Comparison of ENCODE assay signal across 17 cellular contexts in the genomic region with DNA sequence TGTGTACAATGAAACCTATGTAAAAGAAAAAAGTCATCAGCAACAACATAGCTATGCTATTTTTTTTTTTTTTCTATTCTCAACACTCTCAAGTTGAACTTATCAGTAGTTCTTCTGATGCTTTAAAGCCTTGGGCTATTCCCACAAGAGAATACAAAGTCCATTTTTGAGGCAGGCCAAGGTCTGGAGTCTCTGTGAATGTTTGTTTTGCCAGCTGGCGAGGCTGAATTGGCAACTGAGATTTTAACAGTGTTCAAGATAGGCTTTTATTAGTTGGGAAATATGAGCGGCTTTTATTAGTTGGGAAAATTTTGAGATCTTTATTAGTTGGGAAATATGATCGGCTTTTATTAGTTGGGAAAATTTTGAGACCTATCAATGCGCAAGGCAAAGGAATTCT.
A peak's percentile ranks its signal among the peaks of the same experiment; 100 is the strongest.
DNase-seq lines count a peak whose midpoint lies in the region; ATAC-seq, FAIRE-seq and TF ChIP-seq lines count a peak whose summit lies in the region.
"Had no signal": no experiment of that assay in that cellular context is flagged by ENCODE, and none has a peak within 500 bp of the region (broad histone marks: within the 10 kb centered on the region; RNA-seq: fewer than 3 reads in every experiment).

No MANE protein-coding gene starts in this region.

- TF ChIP-seq EP300 in HepG2 (IDR thresholded peaks at IDR 0.05; ENCODE audit: low read depth in 2 of 2, low read length in 2 of 2) = no peak
- TF ChIP-seq EP300 in HepG2 (CRISPR knock-in tag; IDR thresholded peaks at IDR 0.05; ENCODE audit: borderline replicate concordance) = no peak
- no peak for TF ChIP-seq EP300 in esophagus muscularis mucosa (IDR thresholded peaks at IDR 0.05)

- no peak for ATAC-seq in HepG2
- ATAC-seq in left lobe of liver = peak; percentile 85
- no peak for ATAC-seq in HG03025 (IDR thresholded peaks at IDR 0.05; ENCODE audit: low FRiP score, unreplicated experiment)
- no peak for ATAC-seq in HG03280 (IDR thresholded peaks at IDR 0.05; ENCODE audit: unreplicated experiment)
- ATAC-seq: GM12878, GM23338 had no signal

- POLR2A ChIA-PET in HepG2 (lab: Yijun Ruan, JAX) = no interaction called here

- H3K4me1 ChIP-seq in liver (ENCODE audit: control insufficient read depth in 4 of 4, insufficient read depth in 4 of 4, low read length in 3 of 4) = peaks cover 0 to 5% (median 1%) of the 10 kb centered on the region in 4 donors
- no peaks in the 10 kb centered on the region for H3K4me1 ChIP-seq in HepG2 (ENCODE audit: insufficient read depth, low read length)
- no peaks in the 10 kb centered on the region for H3K4me1 ChIP-seq in small intestine (ENCODE audit: control insufficient read depth in 2 of 2, insufficient read depth in 1 of 2, low read depth in 1 of 2, low read length in 1 of 2)
- no peaks in the 10 kb centered on the region for H3K4me1 ChIP-seq in esophagus muscularis mucosa
- H3K4me1 ChIP-seq: BLaER1 treated with 17β-estradiol and CSF1 and Interleukin-3, amounts not matched to agents 10 nM and 100 nM had no signal

- H3K9ac ChIP-seq in liver (ENCODE audit: low read depth in 1 of 2, low read length in 2 of 2) = no peak overlapping the region
- H3K9ac ChIP-seq in HepG2 (ENCODE audit: insufficient read depth, low read depth, low read length) = no peak overlapping the region
- H3K9ac ChIP-seq: BLaER1 treated with 17β-estradiol and CSF1 and Interleukin-3, amounts not matched to agents 10 nM and 100 nM had no signal

- FAIRE-seq in HepG2 (lab: Jason Lieb, UNC) (no peak), small intestine (lab: Jason Lieb, UNC) (no peak)
- FAIRE-seq: GM12878, GM18507, HTR-8/SVneo had no signal

- no TSS peak for BruUV-seq in HepG2 (replicated peaks; lab: Mats Ljungman, UMichigan)

- CTCF ChIA-PET in HepG2 (lab: Yijun Ruan, JAX; ENCODE audit: low intra/inter-chr PET ratio, low total read pairs) = no interaction called here

- TF ChIP-seq POLR2A in HepG2 (IDR thresholded peaks at IDR 0.05; ENCODE audit: insufficient read depth in 1 of 2, low read depth in 2 of 2, low read length in 2 of 2) (no peak), esophagus muscularis mucosa (IDR thresholded peaks at IDR 0.05; ENCODE audit: low read depth) (no peak)

- peaks cover 3% of the 10 kb centered on the region for H3K27me3 Mint-ChIP-seq in nephron progenitor cell (ENCODE audit: low read depth, poor library complexity)
- H3K27me3 Mint-ChIP-seq: CD4-positive, CD25-positive, alpha-beta regulatory T cell had no signal

- in situ Hi-C loops in HepG2 (cut with HindIII; ENCODE audit: extremely low pct_ligation_motif_present, low pct_unique_long_range_greater_than_20kb) = no loop called here

- no peak overlapping the region for H3K4me2 ChIP-seq in HepG2 (ENCODE audit: low read depth, low read length)
- H3K4me2 ChIP-seq: BLaER1 treated with 17β-estradiol and CSF1 and Interleukin-3, amounts not matched to agents 10 nM and 100 nM; GM23338 had no signal

- H3K27ac ChIP-seq in liver (ENCODE audit: low read depth in 1 of 2, low read length in 2 of 2) (no peak overlapping the region), HepG2 (ENCODE audit: extremely low read length, insufficient read depth, low read length) (no peak overlapping the region), small intestine (ENCODE audit: low read depth in 1 of 2, low read length in 1 of 2) (no peak overlapping the region), esophagus muscularis mucosa (replicated peaks in 1 of 4) (no peak overlapping the region)
- H3K27ac ChIP-seq: BLaER1 treated with 17β-estradiol and CSF1 and Interleukin-3, amounts not matched to agents 10 nM and 100 nM had no signal

- H3K9me3 Mint-ChIP-seq in nephron progenitor cell = peaks cover 11% of the 10 kb centered on the region

- no peak overlapping the region for H3K4me3 Mint-ChIP-seq in nephron progenitor cell
- H3K4me3 Mint-ChIP-seq: CD4-positive, CD25-positive, alpha-beta regulatory T cell; GM23338; H9 had no signal

- intact Hi-C loops in HepG2 (cut with micrococcal nuclease; ENCODE audit: unreplicated experiment) (no loop called here), esophagus muscularis mucosa (cut with DNase I) (no loop called here)

- no peaks in the 10 kb centered on the region for H4K20me1 ChIP-seq in HepG2 (ENCODE audit: insufficient read depth, low read length)

- H3K4me3 ChIP-seq in liver (ENCODE audit: low read depth in 1 of 3, low read length in 3 of 3) (no peak overlapping the region), HepG2 (replicated peaks in 1 of 3; ENCODE audit: insufficient read depth in 1 of 3, low read depth in 2 of 3, low read length in 3 of 3) (no peak overlapping the region), small intestine (ENCODE audit: low read depth in 1 of 2, low read length in 2 of 2) (no peak overlapping the region), esophagus muscularis mucosa (no peak overlapping the region)
- H3K4me3 ChIP-seq: BLaER1 treated with 17β-estradiol and CSF1 and Interleukin-3, amounts not matched to agents 10 nM and 100 nM; GM12878; GM23338 had no signal

- no peaks in the 10 kb centered on the region for H3K79me2 ChIP-seq in HepG2 (ENCODE audit: insufficient read depth, low read length)

- TF ChIP-seq RAD21 in liver (IDR thresholded peaks at IDR 0.05) (no peak), HepG2 (CRISPR knock-in tag; IDR thresholded peaks at IDR 0.05) (no peak)

- no peaks in the 10 kb centered on the region for H3K4me1 Mint-ChIP-seq in nephron progenitor cell
- H3K4me1 Mint-ChIP-seq: CD4-positive, CD25-positive, alpha-beta regulatory T cell; GM23338; H9 had no signal

- DNase-seq in HepG2 (ENCODE audit: low spot score) (no peak), left lobe of liver (ENCODE audit: low spot score) (peak; percentile 53), small intestine (peak; percentile 82), nephron progenitor cell (no peak), esophagus muscularis mucosa (ENCODE audit: extremely low spot score) (no peak)
- DNase-seq: ACHN; CD4-positive, CD25-positive, alpha-beta regulatory T cell; DMS79; H9 had no signal

- no peak overlapping the region for H3K27ac Mint-ChIP-seq in nephron progenitor cell
- H3K27ac Mint-ChIP-seq: CD4-positive, CD25-positive, alpha-beta regulatory T cell; GM23338; H9 had no signal

- H3K9me3 ChIP-seq in liver (ENCODE audit: control insufficient read depth in 4 of 4, low read length in 3 of 4) = no peaks in the 10 kb centered on the region
- H3K9me3 ChIP-seq in HepG2 (ENCODE audit: low read length) = peaks cover 32% of the 10 kb centered on the region
- H3K9me3 ChIP-seq in small intestine (ENCODE audit: control insufficient read depth, low read depth) = no peaks in the 10 kb centered on the region
- no peaks in the 10 kb centered on the region for H3K9me3 ChIP-seq in esophagus muscularis mucosa
- H3K9me3 ChIP-seq: BLaER1 treated with 17β-estradiol and CSF1 and Interleukin-3, amounts not matched to agents 10 nM and 100 nM had no signal

- no peaks in the 10 kb centered on the region for H3K27me3 ChIP-seq in liver (ENCODE audit: control insufficient read depth in 4 of 4, insufficient read depth in 4 of 4, low read length in 3 of 4)
- H3K27me3 ChIP-seq in HepG2 (ENCODE audit: control insufficient read depth in 1 of 2, insufficient read depth in 2 of 2, low read length in 2 of 2) = no peaks in the 10 kb centered on the region
- H3K27me3 ChIP-seq in small intestine (ENCODE audit: control insufficient read depth in 2 of 2, insufficient read depth in 2 of 2, low read length in 2 of 2) = no peaks in the 10 kb centered on the region
- H3K27me3 ChIP-seq in esophagus muscularis mucosa = no peaks in the 10 kb centered on the region

- TF ChIP-seq CTCF in liver (IDR thresholded peaks at IDR 0.05; ENCODE audit: low read depth, low read length, missing input control) = no peak
- no peak for TF ChIP-seq CTCF in HepG2 (CRISPR knock-in tag; IDR thresholded peaks at IDR 0.05)
- no peak for TF ChIP-seq CTCF in nephron progenitor cell (IDR thresholded peaks at IDR 0.05)
- TF ChIP-seq CTCF in esophagus muscularis mucosa (IDR thresholded peaks at IDR 0.05) = no peak

- WGBS in liver = 41% methylated on average over 4 of the region's 4 CpGs
- WGBS in HepG2 (ENCODE audit: low lambda C conversion rate) = 27% methylated on average over 4 of the region's 4 CpGs
- WGBS in small intestine, 3 donors = 17 to 61% (median 36%) methylated on average over 4 of the region's 4 CpGs
- WGBS in esophagus muscularis mucosa = 90% methylated on average over 4 of the region's 4 CpGs

- no peaks in the 10 kb centered on the region for H3K36me3 ChIP-seq in liver (ENCODE audit: control insufficient read depth in 4 of 4, insufficient read depth in 3 of 4, low read depth in 1 of 4, low read length in 3 of 4)
- no peaks in the 10 kb centered on the region for H3K36me3 ChIP-seq in HepG2 (replicated peaks in 1 of 2; ENCODE audit: control insufficient read depth in 1 of 2, insufficient read depth in 2 of 2, low read length in 2 of 2)
- no peaks in the 10 kb centered on the region for H3K36me3 ChIP-seq in small intestine (ENCODE audit: control insufficient read depth in 2 of 2, insufficient read depth in 2 of 2, low read length in 2 of 2)
- no peaks in the 10 kb centered on the region for H3K36me3 ChIP-seq in esophagus muscularis mucosa
- H3K36me3 ChIP-seq: BLaER1 treated with 17β-estradiol and CSF1 and Interleukin-3, amounts not matched to agents 10 nM and 100 nM had no signal

- no peak overlapping the region for H2AFZ ChIP-seq in HepG2 (ENCODE audit: low read length)
- H2AFZ ChIP-seq: GM23338 had no signal

- H3K36me3 Mint-ChIP-seq in nephron progenitor cell (ENCODE audit: low read depth) = no peaks in the 10 kb centered on the region
- H3K36me3 Mint-ChIP-seq: CD4-positive, CD25-positive, alpha-beta regulatory T cell had no signal

TF ChIP-seq in HepG2, 621 proteins besides CTCF, POLR2A, EP300 and RAD21 (continues in another document):
- TF ChIP-seq HOXA3 (CRISPR knock-in tag; IDR thresholded peaks at IDR 0.05) (no peak), FOXO1 (CRISPR knock-in tag; IDR thresholded peaks at IDR 0.05) (no peak), NCOA1 (CRISPR knock-in tag; IDR thresholded peaks at IDR 0.05) (no peak), ZMAT3 (CRISPR knock-in tag; conservative IDR thresholded peaks at IDR 0.05) (no peak), TBP (CRISPR knock-in tag; IDR thresholded peaks at IDR 0.05) (no peak), NR1H2 (CRISPR knock-in tag; IDR thresholded peaks at IDR 0.05; ENCODE audit: borderline replicate concordance, low read depth) (no peak), NKX3-1 (CRISPR knock-in tag; IDR thresholded peaks at IDR 0.05) (no peak), ZNF124 (CRISPR knock-in tag; IDR thresholded peaks at IDR 0.05) (no peak), KMT2A (CRISPR knock-in tag; IDR thresholded peaks at IDR 0.05) (no peak), DNMT3B (CRISPR knock-in tag; conservative IDR thresholded peaks at IDR 0.05) (no peak), ZNF101 (CRISPR knock-in tag; IDR thresholded peaks at IDR 0.05; ENCODE audit: borderline replicate concordance, low read depth) (no peak), KDM1A (CRISPR knock-in tag; IDR thresholded peaks at IDR 0.05) (no peak), DNMT1 (CRISPR knock-in tag; IDR thresholded peaks at IDR 0.05) (no peak), ZNF577 (CRISPR knock-in tag; IDR thresholded peaks at IDR 0.05; ENCODE audit: borderline replicate concordance, low read depth) (no peak), ZNF337 (CRISPR knock-in tag; IDR thresholded peaks at IDR 0.05; ENCODE audit: borderline replicate concordance, low read depth) (no peak)

Comparison
In these comparisons a context has a peak if more than half of its experiments do, and no peak if none do; other contexts are left out.
1. DNase-seq: peak in left lobe of liver (single experiment) and small intestine (single experiment); none in HepG2 (single experiment), nephron progenitor cell (single experiment) and esophagus muscularis mucosa (single experiment).